In the genomic region with DNA sequence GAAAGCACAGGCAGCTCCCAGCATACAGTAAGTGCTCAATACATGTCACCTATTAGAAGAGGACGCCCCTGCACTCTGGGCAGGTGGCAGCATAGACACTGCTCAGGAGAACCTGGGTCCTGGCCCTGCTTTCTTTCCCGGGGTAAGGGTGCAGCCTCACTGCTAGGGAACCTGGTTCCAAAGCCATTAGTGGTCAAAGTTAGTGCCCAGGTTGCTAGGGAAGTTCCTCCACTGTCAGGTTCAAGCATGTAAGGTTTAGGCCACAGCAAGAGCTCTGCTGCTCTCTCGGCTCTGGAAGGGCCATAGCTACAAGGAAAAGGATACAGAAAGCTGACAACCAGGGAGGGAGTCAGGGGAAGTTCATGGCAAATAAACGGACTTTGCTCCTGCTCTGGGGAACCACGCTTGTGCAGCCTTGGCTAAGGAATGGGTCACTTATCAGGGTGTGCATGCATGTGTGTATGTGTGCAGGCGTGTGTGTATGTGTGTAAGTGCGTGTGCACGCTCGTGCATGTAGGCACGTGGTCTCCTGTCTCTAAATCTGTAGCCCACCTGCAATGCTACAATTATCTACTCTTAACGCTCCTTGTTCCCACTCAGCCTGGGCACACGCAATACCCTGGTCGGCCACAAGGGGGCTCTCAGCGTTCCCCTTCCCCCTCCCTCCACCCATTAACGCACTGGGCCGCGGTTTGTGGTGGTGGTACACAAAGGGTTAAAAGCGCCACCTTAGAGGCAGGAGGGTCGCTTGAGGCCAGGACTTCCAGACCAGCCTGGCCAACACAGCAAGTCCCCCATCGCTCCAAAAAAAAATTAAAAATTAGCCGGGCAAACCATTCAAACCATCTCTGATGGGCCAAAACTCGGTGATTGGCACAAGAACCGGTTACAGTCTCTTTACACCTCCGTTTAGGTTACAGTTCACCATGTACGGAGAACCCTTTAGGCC, we compare ENCODE assay signal across 8 cellular contexts. TPM values are rescaled to one million over a fixed set of nuclear protein-coding genes. Genes with fewer than 3 reads are reported as not detected.
DNase-seq lines count a peak whose midpoint lies in the region; ATAC-seq and TF ChIP-seq lines count a peak whose summit lies in the region.

No MANE protein-coding gene starts in this region.

- H3K9me2 ChIP-seq in GM23248 (ENCODE audit: insufficient read depth): no peaks in the 10 kb centered on the region

- ATAC-seq in GM18520 (IDR thresholded peaks at IDR 0.05; ENCODE audit: unreplicated experiment): no peak

- DNase-seq in BE2C (peak; percentile 58), GM23248 (peak; percentile 48), RWPE1 (ENCODE audit: low spot score) (peak; percentile 68), head of caudate nucleus (peak in 41 of 42 donors; percentile 6 to 85 (median 61)), pons (ENCODE audit: low spot score) (peak; percentile 6), vagina (ENCODE audit: extremely low spot score in 2 of 2) (no peak)
- peak; percentile 89 for DNase-seq in activated effector memory CD4-positive, alpha-beta T cell treated with anti-CD3 and anti-CD28 coated beads, Interleukin-2, amount 50 U/mL, for 16 hours

- H3K27me3 ChIP-seq in BE2C (no peaks in the 10 kb centered on the region), GM23248 (replicated peaks; ENCODE audit: insufficient read depth) (no peaks in the 10 kb centered on the region), vagina (no peaks in the 10 kb centered on the region)

- H3F3A ChIP-seq in GM23248 (ENCODE audit: insufficient read depth): no peaks in the 10 kb centered on the region

- POLR2A ChIA-PET in RWPE1 (lab: Yijun Ruan, JAX; ENCODE audit: low non-redundant PET): no interaction called here

- H3K36me3 ChIP-seq in BE2C (no peaks in the 10 kb centered on the region), GM23248 (ENCODE audit: low read depth) (no peaks in the 10 kb centered on the region), vagina (no peaks in the 10 kb centered on the region)

- no peaks in the 10 kb centered on the region for H3K79me2 ChIP-seq in GM23248 (ENCODE audit: insufficient read depth)

- no peak overlapping the region for H3K27ac ChIP-seq in GM23248
- H3K27ac ChIP-seq in RWPE1: no peak overlapping the region
- no peak overlapping the region for H3K27ac ChIP-seq in vagina

- H3K4me3 ChIP-seq in BE2C (ENCODE audit: low read depth, low read length) (no peak overlapping the region), GM23248 (peak overlapping the region; percentile 41), vagina (no peak overlapping the region)

- no peak for TF ChIP-seq POLR2A in vagina (IDR thresholded peaks at IDR 0.05)

- peak overlapping the region; percentile 75 for H2AFZ ChIP-seq in GM23248

- intact Hi-C loops in head of caudate nucleus (cut with DNase I) (no loop called here), vagina (cut with DNase I) (no loop called here)

- peak overlapping the region; percentile 61 for H3K4me2 ChIP-seq in GM23248 (ENCODE audit: unreplicated experiment)

- no peak overlapping the region for H3K9ac ChIP-seq in GM23248

- no peaks in the 10 kb centered on the region for H3K9me3 ChIP-seq in BE2C
- no peaks in the 10 kb centered on the region for H3K9me3 ChIP-seq in GM23248 (ENCODE audit: low read depth)
- H3K9me3 ChIP-seq in vagina: no peaks in the 10 kb centered on the region

- H3K4me1 ChIP-seq in BE2C: no peaks in the 10 kb centered on the region
- H3K4me1 ChIP-seq in GM23248 (ENCODE audit: insufficient read depth): no peaks in the 10 kb centered on the region
- H3K4me1 ChIP-seq in vagina: no peaks in the 10 kb centered on the region

- TF ChIP-seq CTCF in BE2C (IDR thresholded peaks at IDR 0.05; ENCODE audit: low read depth, low read length) (peak; percentile 96), RWPE1 (conservative IDR thresholded peaks at IDR 0.05; ENCODE audit: low read depth) (peak; percentile 96), vagina (IDR thresholded peaks at IDR 0.05) (peak; percentile 76 to 97 (median 87))

- CTCF ChIA-PET in RWPE1 (lab: Yijun Ruan, JAX): interaction anchor here (0.6 to 2.0 kb wide), 5 partner anchors 9 to 233 kb away, joined by 3 to 8 read pairs (median 4); no protein-coding TSS in a partner anchor

- WGBS in GM23248 (ENCODE audit: low coverage in 1 of 2, low lambda C conversion rate in 2 of 2, missing lambda C conversion rate in 2 of 2), 2 experiments: 15 to 17% methylated on average over 25 of the region's 25 CpGs

- in situ Hi-C loops in GM23248 (cut with MboI): loop anchor here (10.0 kb wide), 1 partner anchor 220 kb away; no protein-coding TSS in a partner anchor

- H4K20me1 ChIP-seq in GM23248 (ENCODE audit: insufficient read depth): no peaks in the 10 kb centered on the region

RNA-seq across cellular contexts. Expression of gene KDM8, which starts 48.5 kb away (rescaled TPM):
- 18.1 TPM for polyA plus RNA-seq in BE2C (2012; ENCODE audit: insufficient read depth, insufficient read length, low read depth)
- 1.8 and 2.5 TPM in 2 replicates for total RNA-seq in GM23248 (2014; rRNA removed; shearing (Covaris generic))
- polyA plus RNA-seq in GM23248 (2016; fragmentation: Nextera tagmentation; extraction: Ambion mirVana): 2.2 and 3.5 TPM in 2 replicates
- total RNA-seq in vagina: 1.5 TPM

Comparison
In these comparisons a context has a peak if more than half of its experiments do, and no peak if none do; other contexts are left out.
1. DNase-seq: peak in BE2C (single experiment), GM23248 (single experiment), RWPE1 (single experiment), activated effector memory CD4-positive, alpha-beta T cell treated with anti-CD3 and anti-CD28 coated beads, Interleukin-2, amount 50 U/mL, for 16 hours (single experiment), head of caudate nucleus (41 of 42) and pons (single experiment); none in vagina (0 of 2).
2. Peak in every context shown above with its lines, with median percentiles within 50 percentile points of each other: CTCF ChIP-seq.